ENCODE assay signal across 12 cellular contexts in the genomic region with DNA sequence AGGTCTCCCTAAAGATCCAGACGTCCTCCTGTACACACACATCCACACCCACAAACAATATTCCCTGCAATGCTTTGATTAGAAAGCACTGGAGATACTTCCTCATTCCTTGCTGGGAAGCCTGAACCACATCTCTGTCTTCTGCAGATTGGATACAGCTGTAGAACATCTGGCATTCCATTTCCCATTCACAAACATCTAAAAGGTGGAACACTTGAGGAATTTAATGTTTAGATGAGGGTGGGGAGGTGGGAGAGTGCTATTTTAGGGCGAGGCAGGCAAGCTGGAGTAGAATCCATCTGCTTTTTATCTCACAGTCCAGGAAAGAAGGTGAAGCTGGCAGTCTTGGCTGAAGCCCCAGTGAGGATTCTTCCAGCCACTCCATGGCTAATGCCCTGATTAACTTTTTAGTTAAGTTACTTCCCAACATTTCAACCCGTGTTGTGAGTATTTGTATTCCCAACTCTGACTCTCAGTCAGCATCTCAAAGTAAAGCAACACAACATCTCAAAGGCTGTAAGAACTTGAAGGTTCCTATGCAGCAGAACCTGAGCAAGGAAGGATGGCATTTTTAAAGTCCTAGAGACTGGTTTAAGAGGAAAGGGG. TPM values are rescaled to one million over a fixed set of nuclear protein-coding genes. Genes with fewer than 3 reads are reported as not detected.
A peak's percentile ranks its signal among the peaks of the same experiment; 100 is the strongest.
DNase-seq lines count a peak whose midpoint lies in the region; FAIRE-seq and TF ChIP-seq lines count a peak whose summit lies in the region.
"Had no signal": no experiment of that assay in that cellular context is flagged by ENCODE, and none has a peak within 500 bp of the region (broad histone marks: within the 10 kb centered on the region; RNA-seq: fewer than 3 reads in every experiment).

No MANE protein-coding gene starts in this region.

- H3K4me3 ChIP-seq in mesenchymal stem cell (ENCODE audit: insufficient read depth in 1 of 2, low read depth in 1 of 2, low read length in 2 of 2) = no peak overlapping the region

- H2AK5ac ChIP-seq in mesenchymal stem cell (ENCODE audit: low read length, severe bottlenecking) = peak overlapping the region; percentile 32

- H3K4me1 Mint-ChIP-seq in HFFc6 (ENCODE audit: low read depth) (peaks cover 68% of the 10 kb centered on the region), chondrocyte (ENCODE audit: low read depth) (peaks cover 63% of the 10 kb centered on the region)
- peaks cover 19% of the 10 kb centered on the region for H3K4me1 Mint-ChIP-seq in activated naive CD8-positive, alpha-beta T cell treated with anti-CD3 and anti-CD28 coated beads for 36 hours

- 53% methylated on average over 3 of the region's 3 CpGs for WGBS in mesenchymal stem cell

- no peak overlapping the region for H2BK12ac ChIP-seq in mesenchymal stem cell (ENCODE audit: low read length in 2 of 2)

- H3K27me3 Mint-ChIP-seq in HFFc6 (ENCODE audit: insufficient read depth) (no peaks in the 10 kb centered on the region), chondrocyte (ENCODE audit: low read depth) (no peaks in the 10 kb centered on the region)
- H3K27me3 Mint-ChIP-seq in activated naive CD8-positive, alpha-beta T cell treated with anti-CD3 and anti-CD28 coated beads for 36 hours = peaks cover 15% of the 10 kb centered on the region

- no peak overlapping the region for H4K8ac ChIP-seq in mesenchymal stem cell (ENCODE audit: low read length)

- no peak overlapping the region for H3K4me2 ChIP-seq in mesenchymal stem cell (ENCODE audit: low read length, poor library complexity, severe bottlenecking)

- no peak overlapping the region for H2BK15ac ChIP-seq in mesenchymal stem cell (ENCODE audit: low read depth, poor library complexity, severe bottlenecking)

- DNase-seq in HFFc6 (peak; percentile 39), chondrocyte (ENCODE audit: low spot score) (no peak), mesenchymal stem cell (peak; percentile 77), urothelium cell line (ENCODE audit: low spot score) (no peak), head of caudate nucleus (no peak)
- no peak for DNase-seq in activated effector memory CD4-positive, alpha-beta T cell treated with anti-CD3 and anti-CD28 coated beads, Interleukin-2, amount 50 U/mL, for 16 hours
- DNase-seq in activated naive CD8-positive, alpha-beta T cell treated with anti-CD3 and anti-CD28 coated beads for 36 hours = no peak
- DNase-seq: activated T-cell treated with anti-CD3 and anti-CD28 coated beads, Interleukin-2, amount 50 U/mL, for 1 hour; NCI-H1092 had no signal

- H3K79me1 ChIP-seq in mesenchymal stem cell (replicated peaks; ENCODE audit: low read length, poor library complexity, severe bottlenecking) = peaks cover 24% of the 10 kb centered on the region

- intact Hi-C loops in head of caudate nucleus (cut with DNase I) = no loop called here

- H3K14ac ChIP-seq in mesenchymal stem cell (ENCODE audit: low read length in 2 of 2) = no peak overlapping the region

- peaks cover 7% of the 10 kb centered on the region for H3K4me1 ChIP-seq in mesenchymal stem cell (ENCODE audit: control insufficient read depth, insufficient read depth, low read depth, low read length)

- H3K18ac ChIP-seq in mesenchymal stem cell (ENCODE audit: low read depth in 1 of 2, low read length in 2 of 2) = peak overlapping the region in 1 of 2 experiments; percentile 18

- H4K91ac ChIP-seq in mesenchymal stem cell (ENCODE audit: low read length) = no peak overlapping the region

- H3K4me3 Mint-ChIP-seq in HFFc6 = peak overlapping the region; percentile 61
- H3K4me3 Mint-ChIP-seq in chondrocyte (ENCODE audit: unreplicated experiment) = peak overlapping the region; percentile 22
- no peak overlapping the region for H3K4me3 Mint-ChIP-seq in activated naive CD8-positive, alpha-beta T cell treated with anti-CD3 and anti-CD28 coated beads for 36 hours

- no peak overlapping the region for H3K4ac ChIP-seq in mesenchymal stem cell (ENCODE audit: low read depth in 1 of 2, low read length in 2 of 2)

- H3K9me3 ChIP-seq in mesenchymal stem cell (ENCODE audit: control insufficient read depth, low read length) = no peaks in the 10 kb centered on the region

- TF ChIP-seq CTCF in HFFc6 (IDR thresholded peaks at IDR 0.05) = no peak
- TF ChIP-seq CTCF in chondrocyte (IDR thresholded peaks at IDR 0.05) = no peak

- no peaks in the 10 kb centered on the region for H3K27me3 ChIP-seq in mesenchymal stem cell (ENCODE audit: control insufficient read depth in 1 of 2, insufficient read depth in 1 of 2, low read length in 2 of 2)

- FAIRE-seq in urothelium cell line (lab: Jason Lieb, UNC) = peak; percentile 90
- FAIRE-seq: G401.6, H54, TTC549 had no signal

- H2BK120ac ChIP-seq in mesenchymal stem cell (ENCODE audit: low read depth, low read length) = no peak overlapping the region

- H2AFZ ChIP-seq in mesenchymal stem cell (ENCODE audit: low read depth, low read length) = no peak overlapping the region

- H3K27ac Mint-ChIP-seq in HFFc6 (peak overlapping the region; percentile 70), chondrocyte (ENCODE audit: unreplicated experiment) (peak overlapping the region; percentile 76)
- no peak overlapping the region for H3K27ac Mint-ChIP-seq in activated naive CD8-positive, alpha-beta T cell treated with anti-CD3 and anti-CD28 coated beads for 36 hours

- H2BK5ac ChIP-seq in mesenchymal stem cell (ENCODE audit: low read depth, low read length, poor library complexity, severe bottlenecking) = no peak overlapping the region

- no peaks in the 10 kb centered on the region for H3K36me3 ChIP-seq in mesenchymal stem cell (ENCODE audit: control insufficient read depth in 1 of 2, insufficient read depth in 2 of 2, low read depth in 1 of 2, low read length in 2 of 2)

- H3K36me3 Mint-ChIP-seq in HFFc6 (ENCODE audit: low read depth) (no peaks in the 10 kb centered on the region), chondrocyte (ENCODE audit: low read depth) (no peaks in the 10 kb centered on the region)
- H3K36me3 Mint-ChIP-seq in activated naive CD8-positive, alpha-beta T cell treated with anti-CD3 and anti-CD28 coated beads for 36 hours = no peaks in the 10 kb centered on the region

- H3K23ac ChIP-seq in mesenchymal stem cell (ENCODE audit: low read length in 2 of 2) = no peak overlapping the region

- no peak overlapping the region for H3K27ac ChIP-seq in mesenchymal stem cell (ENCODE audit: low read length, poor library complexity, severe bottlenecking)

- H3K9ac ChIP-seq in mesenchymal stem cell (ENCODE audit: low read length) = no peak overlapping the region

- H3K9me3 Mint-ChIP-seq in HFFc6 (no peaks in the 10 kb centered on the region), chondrocyte (ENCODE audit: low read depth) (no peaks in the 10 kb centered on the region)
- no peaks in the 10 kb centered on the region for H3K9me3 Mint-ChIP-seq in activated naive CD8-positive, alpha-beta T cell treated with anti-CD3 and anti-CD28 coated beads for 36 hours

RNA-seq across cellular contexts. Expression of a gene that starts 46.1 kb away (rescaled TPM):
- 10 to 100 TPM; 38.6 to 53.6 (median 47.9) TPM for total RNA-seq in HFFc6 (2021; fragmentation: NEBNext Ultra II Directional; extraction: Animal tissue kit (Norgen Biotek cat#: 25700))
- 52.9 to 59.7 TPM (median 58.4 TPM) in 3 replicates for total RNA-seq in chondrocyte
- polyA plus RNA-seq in mesenchymal stem cell (2013, experiment 1 of 2) = 29.0 TPM
- polyA plus RNA-seq in mesenchymal stem cell (2013, experiment 2 of 2) = 33.4 TPM
- total RNA-seq in activated naive CD8-positive, alpha-beta T cell treated with anti-CD3 and anti-CD28 coated beads for 36 hours = 1 to 10 TPM; 1.7 to 2.0 TPM

Comparison
In these comparisons a context has a peak if more than half of its experiments do, and no peak if none do; other contexts are left out.
1. DNase-seq: peak in HFFc6 (single experiment) and mesenchymal stem cell (single experiment); none in chondrocyte (single experiment), urothelium cell line (single experiment), activated effector memory CD4-positive, alpha-beta T cell treated with anti-CD3 and anti-CD28 coated beads, Interleukin-2, amount 50 U/mL, for 16 hours (single experiment), activated naive CD8-positive, alpha-beta T cell treated with anti-CD3 and anti-CD28 coated beads for 36 hours (single experiment) and head of caudate nucleus (0 of 42).
2. RNA of a gene that starts 46.1 kb away (total RNA-seq): 52.9 to 59.7 TPM in chondrocyte and 38.6 to 53.6 TPM in HFFc6; 1.7 to 2.0 TPM in activated naive CD8-positive, alpha-beta T cell treated with anti-CD3 and anti-CD28 coated beads for 36 hours; every median in the first group is over 10 times any median in the second.